15 cellular contexts compared by ENCODE assay signal in genomic region chr20:51430198-51430950, GRCh38.
"Had no signal": no experiment of that assay in that cellular context is flagged by ENCODE, and none has a peak within 500 bp of the region (broad histone marks: within the 10 kb centered on the region; RNA-seq: fewer than 3 reads in every experiment).

No MANE protein-coding gene starts in this region.

- DNase-seq: activated CD4-positive, alpha-beta memory T cell treated with anti-CD3 and anti-CD28 coated beads for 36 hours; activated CD4-positive, alpha-beta T cell treated with anti-CD3 and anti-CD28 coated beads for 4 hours; activated effector memory CD4-positive, alpha-beta T cell treated with Interleukin-2 at 50 U/mL for 16 hours; activated naive CD8-positive, alpha-beta T cell treated with anti-CD3 and anti-CD28 coated beads, Interleukin-2, amount 50 U/mL, for 24 hours; anterior cingulate cortex; brain microvascular endothelial cell; effector CD4-positive, alpha-beta T cell; kidney glomerular epithelial cell; lower lobe of right lung; nephron progenitor cell; stimulated activated naive CD8-positive, alpha-beta T cell treated with anti-CD3 and anti-CD28 coated beads, Interleukin-15, amount 100 ng/mL, for 72 hours; transverse colon had no signal

- H3K4me1 ChIP-seq: suprapubic skin had no signal

- H3K27ac ChIP-seq: brain microvascular endothelial cell, lower lobe of right lung, suprapubic skin, transverse colon had no signal

- ATAC-seq: lower lobe of right lung; stimulated activated naive CD8-positive, alpha-beta T cell treated with anti-CD3 and anti-CD28 coated beads, Interleukin-15, amount 100 ng/mL, for 72 hours had no signal

- FAIRE-seq: frontal cortex, TTC549 had no signal

- H3K27me3 ChIP-seq: brain microvascular endothelial cell, suprapubic skin, transverse colon had no signal

- H3K9me3 ChIP-seq: lower lobe of right lung, suprapubic skin, transverse colon had no signal

- H3K36me3 ChIP-seq: brain microvascular endothelial cell had no signal

- H3K4me3 ChIP-seq: lower lobe of right lung, suprapubic skin, transverse colon had no signal
